Comparison of ENCODE assay signal across 25 cellular contexts in the genomic region with DNA sequence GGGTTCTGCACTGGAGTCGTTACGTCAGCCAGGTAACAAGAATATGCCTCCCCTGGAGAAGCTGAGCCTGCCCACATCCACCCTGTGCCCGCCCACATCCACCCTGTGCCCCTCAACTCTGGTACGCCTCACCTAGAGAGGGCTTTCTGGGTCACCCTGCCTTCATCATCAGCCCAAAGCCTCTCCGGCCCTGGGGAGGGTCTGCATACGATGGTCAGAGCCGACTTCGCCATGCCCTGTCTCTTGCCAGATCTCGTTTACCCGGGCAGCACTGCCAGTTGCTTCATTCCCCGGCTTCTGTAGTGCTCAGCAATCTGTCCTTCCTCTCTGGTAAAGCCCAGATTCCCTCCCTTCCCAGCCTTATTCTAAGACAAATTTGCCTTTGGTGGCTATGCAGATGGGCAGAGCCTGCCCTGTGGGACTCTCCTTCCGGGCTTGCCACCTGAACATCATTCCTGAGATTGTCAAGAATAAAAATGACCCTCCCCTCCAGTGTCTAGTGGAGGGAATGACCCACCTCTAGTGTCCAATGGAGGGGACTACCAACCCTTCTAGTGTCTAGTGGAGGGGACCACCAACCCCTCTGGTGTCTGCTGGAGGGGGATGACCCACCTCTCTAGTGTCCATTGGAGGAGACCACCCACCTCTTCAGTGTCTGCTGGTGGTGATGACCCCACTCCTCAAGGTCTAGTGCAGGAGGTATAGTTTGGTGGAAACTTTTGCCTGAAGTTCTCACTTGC. TPM values are rescaled to one million over a fixed set of nuclear protein-coding genes. Genes with fewer than 3 reads are reported as not detected.
"Had no signal": no experiment of that assay in that cellular context is flagged by ENCODE, and none has a peak within 500 bp of the region (broad histone marks: within the 10 kb centered on the region; RNA-seq: fewer than 3 reads in every experiment).

No MANE protein-coding gene starts in this region.

- H3K27ac Mint-ChIP-seq: activated CD4-positive, alpha-beta T cell treated with anti-CD3 and anti-CD28 coated beads, Interleukin-2, amount 10 ng/mL, durations not matched to agents 7 days and 5 days; activated CD8-positive, alpha-beta memory T cell treated with anti-CD3 and anti-CD28 coated beads, Interleukin-2, amount 10 ng/mL, durations not matched to agents 7 days and 5 days; activated CD8-positive, alpha-beta T cell treated with anti-CD3 and anti-CD28 coated beads for 36 hours; activated naive CD4-positive, alpha-beta T cell treated with anti-CD3 and anti-CD28 coated beads, Interleukin-2, amount 10 ng/mL, durations not matched to agents 7 days and 5 days; immature natural killer cell; T-cell; T-helper 2 cell treated with Interferon-gamma antibody and Interleukin-4, amounts not matched to agents 5 μg/mL and 100 μg/mL, for 36 hours had no signal

- H3K9me3 ChIP-seq: body of pancreas, thoracic aorta, upper lobe of right lung had no signal

- DNase-seq: activated CD4-positive, alpha-beta T cell treated with anti-CD3 and anti-CD28 coated beads, Interleukin-2, amount 10 ng/mL, durations not matched to agents 7 days and 5 days; activated CD4-positive, CD25-positive, alpha-beta regulatory T cell treated with anti-CD3 and anti-CD28 coated beads, Interleukin-2, amount 50 U/mL, for 72 hours; activated CD8-positive, alpha-beta memory T cell treated with anti-CD3 and anti-CD28 coated beads, Interleukin-2, amount 10 ng/mL, durations not matched to agents 7 days and 5 days; activated CD8-positive, alpha-beta T cell treated with anti-CD3 and anti-CD28 coated beads for 36 hours; activated effector memory CD4-positive, alpha-beta T cell treated with anti-CD3 and anti-CD28 coated beads, Interleukin-2, amount 50 U/mL, for 16 hours; activated naive CD4-positive, alpha-beta T cell treated with anti-CD3 and anti-CD28 coated beads, Interleukin-2, amount 10 ng/mL, durations not matched to agents 7 days and 5 days; activated T-cell treated with anti-CD3 and anti-CD28 coated beads for 4 hours; anterior cingulate cortex; body of pancreas; caudate nucleus; dermis blood vessel endothelial cell; effector memory CD4-positive, alpha-beta T cell; foreskin keratinocyte; immature natural killer cell; left ventricle myocardium superior; mammary epithelial cell; retina; stimulated activated CD4-positive, alpha-beta T cell treated with anti-CD3 and anti-CD28 coated beads, Interleukin-2, amount 100 ng/mL, for 48 hours; stimulated activated CD8-positive, alpha-beta memory T cell treated with anti-CD3 and anti-CD28 coated beads, Interleukin-4, amount 100 ng/mL, for 48 hours; stimulated activated naive CD4-positive, alpha-beta T cell; T-cell; upper lobe of right lung had no signal

- H3K36me3 ChIP-seq: thoracic aorta, upper lobe of right lung had no signal

- H3K9me3 Mint-ChIP-seq: activated CD4-positive, alpha-beta T cell treated with anti-CD3 and anti-CD28 coated beads, Interleukin-2, amount 10 ng/mL, durations not matched to agents 7 days and 5 days; activated CD8-positive, alpha-beta T cell treated with anti-CD3 and anti-CD28 coated beads for 36 hours; activated naive CD4-positive, alpha-beta T cell treated with anti-CD3 and anti-CD28 coated beads, Interleukin-2, amount 10 ng/mL, durations not matched to agents 7 days and 5 days; immature natural killer cell; T-cell; T-helper 2 cell treated with Interferon-gamma antibody and Interleukin-4, amounts not matched to agents 5 μg/mL and 100 μg/mL, for 36 hours had no signal

- ATAC-seq: activated CD8-positive, alpha-beta memory T cell treated with anti-CD3 and anti-CD28 coated beads, Interleukin-2, amount 10 ng/mL, durations not matched to agents 7 days and 5 days; activated CD8-positive, alpha-beta T cell treated with anti-CD3 and anti-CD28 coated beads for 36 hours; body of pancreas; foreskin keratinocyte; left ventricle myocardium superior; T-cell; upper lobe of right lung had no signal

- H3K4me1 Mint-ChIP-seq: activated CD8-positive, alpha-beta memory T cell treated with anti-CD3 and anti-CD28 coated beads, Interleukin-2, amount 10 ng/mL, durations not matched to agents 7 days and 5 days had no signal

- H3K4me3 ChIP-seq: body of pancreas, thoracic aorta, upper lobe of right lung had no signal

- H3K4me3 Mint-ChIP-seq: activated CD4-positive, alpha-beta T cell treated with anti-CD3 and anti-CD28 coated beads, Interleukin-2, amount 10 ng/mL, durations not matched to agents 7 days and 5 days; activated CD8-positive, alpha-beta memory T cell treated with anti-CD3 and anti-CD28 coated beads, Interleukin-2, amount 10 ng/mL, durations not matched to agents 7 days and 5 days; activated CD8-positive, alpha-beta T cell treated with anti-CD3 and anti-CD28 coated beads for 36 hours; activated naive CD4-positive, alpha-beta T cell treated with anti-CD3 and anti-CD28 coated beads, Interleukin-2, amount 10 ng/mL, durations not matched to agents 7 days and 5 days; immature natural killer cell; T-cell; T-helper 2 cell treated with Interferon-gamma antibody and Interleukin-4, amounts not matched to agents 5 μg/mL and 100 μg/mL, for 36 hours had no signal

- H3K27ac ChIP-seq: body of pancreas, foreskin keratinocyte, thoracic aorta, upper lobe of right lung, VCaP had no signal

- H3K36me3 Mint-ChIP-seq: activated CD8-positive, alpha-beta memory T cell treated with anti-CD3 and anti-CD28 coated beads, Interleukin-2, amount 10 ng/mL, durations not matched to agents 7 days and 5 days; activated naive CD4-positive, alpha-beta T cell treated with anti-CD3 and anti-CD28 coated beads, Interleukin-2, amount 10 ng/mL, durations not matched to agents 7 days and 5 days; immature natural killer cell; T-cell had no signal

- H3K4me1 ChIP-seq: foreskin keratinocyte, upper lobe of right lung had no signal

RNA-seq across cellular contexts. Expression of a gene that starts 3.4 kb away (rescaled TPM):
- total RNA-seq: activated CD8-positive, alpha-beta memory T cell treated with anti-CD3 and anti-CD28 coated beads, Interleukin-2, amount 10 ng/mL, durations not matched to agents 7 days and 5 days; activated CD8-positive, alpha-beta T cell treated with anti-CD3 and anti-CD28 coated beads for 36 hours; dermis blood vessel endothelial cell; foreskin keratinocyte; left ventricle myocardium superior had no signal
- polyA plus RNA-seq: foreskin keratinocyte, immature natural killer cell had no signal
